Comparison of ENCODE assay signal across 8 cellular contexts in the genomic region with DNA sequence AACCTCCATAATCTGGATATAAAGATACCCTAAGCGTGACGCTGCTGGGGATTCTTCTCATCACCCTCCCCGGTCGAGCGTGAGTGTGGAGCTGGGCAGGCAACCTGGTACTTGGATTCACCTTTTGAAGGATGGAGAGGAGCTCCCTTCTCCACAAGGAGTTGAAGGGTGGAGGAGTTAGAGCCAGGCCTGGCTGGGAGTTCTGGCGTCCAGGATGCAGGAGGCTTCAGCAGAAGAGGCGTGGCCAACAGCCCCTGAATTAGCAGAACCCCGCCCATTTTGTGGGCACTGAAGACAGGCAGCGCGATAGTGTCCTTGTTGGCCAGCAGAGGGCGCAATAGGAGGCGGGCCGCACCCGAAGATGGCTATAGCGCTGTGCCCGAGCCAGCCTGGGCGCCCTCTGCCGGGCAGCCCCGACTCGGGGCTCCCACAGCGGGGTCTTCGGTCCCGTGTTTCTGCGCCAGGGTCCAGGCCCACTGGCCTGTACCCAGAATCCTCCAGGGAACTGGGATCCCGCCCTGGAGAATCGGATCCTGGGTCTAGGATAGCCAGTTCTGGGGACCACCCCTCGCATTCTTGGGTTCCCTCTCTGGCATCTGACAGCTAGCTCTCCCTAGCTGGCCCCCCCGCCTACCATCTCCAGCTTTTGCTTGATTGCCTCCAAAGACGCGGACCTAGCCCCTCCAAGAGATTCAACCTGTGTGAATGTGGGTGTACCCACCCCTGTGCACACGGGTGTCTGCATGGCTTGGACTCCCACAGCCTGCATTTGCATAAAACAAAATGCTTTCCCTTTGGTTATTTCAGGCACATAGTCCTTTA. TPM values are rescaled to one million over a fixed set of nuclear protein-coding genes. Genes with fewer than 3 reads are reported as not detected.
DNase-seq lines count a peak whose midpoint lies in the region; ATAC-seq lines count a peak whose summit lies in the region.

No MANE protein-coding gene starts in this region.

- ATAC-seq in GM19395 (IDR thresholded peaks at IDR 0.05; ENCODE audit: unreplicated experiment) (peak; percentile 75), HG03460 (IDR thresholded peaks at IDR 0.05; ENCODE audit: unreplicated experiment) (peak; percentile 81), left colon (peak; percentile 86)
- peak; percentile 88 for ATAC-seq in central memory CD8-positive, alpha-beta T cell (replicated peaks; ENCODE audit: extremely low read depth, poor library complexity, severe bottlenecking)

- no peak overlapping the region for H3K27ac Mint-ChIP-seq in central memory CD8-positive, alpha-beta T cell (ENCODE audit: low read depth)

- intact Hi-C loops in left colon (cut with DNase I, micrococcal nuclease) = no loop called here

- peaks cover under 1% of the 10 kb centered on the region for H3K27me3 Mint-ChIP-seq in central memory CD8-positive, alpha-beta T cell

- H3K36me3 Mint-ChIP-seq in central memory CD8-positive, alpha-beta T cell (ENCODE audit: insufficient read depth) = peaks cover 7% of the 10 kb centered on the region

- H3K4me1 Mint-ChIP-seq in central memory CD8-positive, alpha-beta T cell = peaks cover 15% of the 10 kb centered on the region

- DNase-seq in CD1c-positive myeloid dendritic cell (ENCODE audit: extremely low spot score) = peak; percentile 95
- DNase-seq in NCI-H510A treated with DMSO at 0.1 percent for 48 hours (lab: John Stamatoyannopoulos, UW) = peak; percentile 86
- peak; percentile 79 for DNase-seq in activated CD4-positive, alpha-beta T cell treated with anti-CD3 and anti-CD28 coated beads for 1 hour
- peak; percentile 86 to 90 for DNase-seq in central memory CD8-positive, alpha-beta T cell (ENCODE audit: low spot score in 2 of 2)
- DNase-seq in left colon = peak; percentile 84
- DNase-seq in stimulated activated CD4-positive, alpha-beta T cell treated with anti-CD3 and anti-CD28 coated beads, Interleukin-2, amount 100 ng/mL, for 48 hours = peak; percentile 92 to 95

- H3K9me3 Mint-ChIP-seq in central memory CD8-positive, alpha-beta T cell = no peaks in the 10 kb centered on the region

- peak overlapping the region; percentile 61 for H3K4me3 Mint-ChIP-seq in central memory CD8-positive, alpha-beta T cell

RNA-seq across cellular contexts. Expression of gene SMUG1, which starts 26.0 kb away (rescaled TPM):
- 10 to 100 TPM; 28.0 to 31.4 TPM for total RNA-seq in left colon

Comparison
In these comparisons a context has a peak if more than half of its experiments do, and no peak if none do; other contexts are left out.
1. Peak in every context shown above with its lines: DNase-seq and ATAC-seq.